8 cellular contexts compared by ENCODE assay signal in the genomic region with DNA sequence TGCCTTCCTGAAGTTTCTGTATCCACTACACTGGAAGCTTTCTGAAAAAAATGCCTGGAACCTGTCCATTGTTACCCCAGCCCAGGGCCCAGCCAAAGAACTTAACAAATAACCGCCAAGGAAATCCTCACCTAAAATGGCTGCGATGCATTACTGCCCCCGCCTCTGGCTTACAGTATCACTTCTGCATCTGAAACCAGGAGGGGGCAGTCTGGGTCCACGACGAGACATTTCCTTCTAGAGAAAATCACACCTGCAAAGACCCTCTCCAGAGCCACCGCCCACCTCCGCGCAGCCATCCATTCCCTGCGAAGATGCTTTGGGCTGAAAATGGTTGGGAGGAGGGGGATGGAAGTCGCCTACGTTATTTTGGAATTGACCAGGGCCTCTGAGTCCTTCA. TPM values are rescaled to one million over a fixed set of nuclear protein-coding genes. Genes with fewer than 3 reads are reported as not detected.
DNase-seq lines count a peak whose midpoint lies in the region; ATAC-seq, FAIRE-seq and TF ChIP-seq lines count a peak whose summit lies in the region.

No MANE protein-coding gene starts in this region.

- DNase-seq in NCI-H146 (lab: John Stamatoyannopoulos, UW) (peak; percentile 2), NCI-H146 treated with DMSO at 0.1 percent for 48 hours (lab: John Stamatoyannopoulos, UW; ENCODE audit: unreplicated experiment) (no peak), NCI-H1105 treated with DMSO at 0.1 percent for 48 hours (lab: John Stamatoyannopoulos, UW) (peak; percentile 19), adipocyte (ENCODE audit: low read depth) (peak; percentile 19), lung (ENCODE audit: low spot score) (no peak), H54 (ENCODE audit: insufficient read length, low spot score) (no peak), frontal cortex (ENCODE audit: low spot score in 2 of 2) (no peak), posterior cingulate gyrus (no peak)

- peak; percentile 13 for TF ChIP-seq CTCF in lung (IDR thresholded peaks at IDR 0.05; ENCODE audit: control extremely low read depth, extremely low read depth)

- TF ChIP-seq POLR2A in H54 (IDR thresholded peaks at IDR 0.05; ENCODE audit: low read depth, low read length) = no peak

- no peak overlapping the region for H3K9ac ChIP-seq in adipocyte (ENCODE audit: low read length)

- no peak overlapping the region for H3K4me3 ChIP-seq in adipocyte (ENCODE audit: low read length)
- H3K4me3 ChIP-seq in lung = no peak overlapping the region

- H3K36me3 ChIP-seq in adipocyte (ENCODE audit: control insufficient read depth, insufficient read depth, low read length, severe bottlenecking) (peaks cover 48% of the 10 kb centered on the region), lung (ENCODE audit: control insufficient read depth in 2 of 2, insufficient read depth in 2 of 2, low read length in 2 of 2) (peaks cover 18 to 46% of the 10 kb centered on the region in 2 donors)

- WGBS in lung, 2 donors = 63 to 66% methylated on average over 11 of the region's 11 CpGs

- no peak for FAIRE-seq in H54 (lab: Jason Lieb, UNC)
- FAIRE-seq in frontal cortex (lab: Jason Lieb, UNC) = no peak

- no peak for ATAC-seq in lung (ENCODE audit: insufficient read depth, low FRiP score)

- H3K27ac ChIP-seq in lung (ENCODE audit: low read depth in 1 of 2, low read length in 1 of 2) = no peak overlapping the region

- H3K4me1 ChIP-seq in adipocyte (ENCODE audit: control insufficient read depth, insufficient read depth, low read length) (peaks cover 19% of the 10 kb centered on the region), lung (ENCODE audit: control insufficient read depth in 2 of 2, insufficient read depth in 2 of 2, low read length in 2 of 2) (no peaks in the 10 kb centered on the region)

- no peaks in the 10 kb centered on the region for H3K9me3 ChIP-seq in adipocyte (ENCODE audit: control insufficient read depth, low read length)
- H3K9me3 ChIP-seq in lung (ENCODE audit: control insufficient read depth in 2 of 2, insufficient read depth in 1 of 2, low read length in 1 of 2) = no peaks in the 10 kb centered on the region

- intact Hi-C loops in posterior cingulate gyrus (cut with DNase I) = no loop called here

- H3K27me3 ChIP-seq in adipocyte (replicated peaks; ENCODE audit: control insufficient read depth, insufficient read depth, low read length) (no peaks in the 10 kb centered on the region), lung (ENCODE audit: control insufficient read depth, insufficient read depth) (no peaks in the 10 kb centered on the region)

RNA-seq across cellular contexts. Expression of a gene that starts 22.4 kb away (rescaled TPM):
- total RNA-seq in lung (1 to 10 TPM; 2.1 to 3.4 TPM), frontal cortex (11.4 TPM)
- polyA plus RNA-seq in lung = 1 to 10 TPM; 3.4 to 6.4 TPM

RNA-seq across cellular contexts. Expression of a gene that starts 33.4 kb away (rescaled TPM):
- total RNA-seq in lung (100 to 1,000 TPM; 108 to 151 TPM), frontal cortex (30.6 TPM)
- polyA plus RNA-seq in lung = 100 to 1,000 TPM; 114 to 156 TPM

RNA-seq across cellular contexts. Expression of a gene that starts 55.7 kb away (rescaled TPM):
- total RNA-seq in lung = not detected
- polyA plus RNA-seq in lung = not detected
- not detected for total RNA-seq in frontal cortex

Comparison
In these comparisons a context has a peak if more than half of its experiments do, and no peak if none do; other contexts are left out.
1. DNase-seq: peak in NCI-H146 (single experiment), NCI-H1105 treated with DMSO at 0.1 percent for 48 hours (single experiment) and adipocyte (single experiment); none in NCI-H146 treated with DMSO at 0.1 percent for 48 hours (single experiment), lung (single experiment), H54 (single experiment), frontal cortex (0 of 2) and posterior cingulate gyrus (0 of 10).